ENCODE assay signal across 1 cellular context in the genomic region with DNA sequence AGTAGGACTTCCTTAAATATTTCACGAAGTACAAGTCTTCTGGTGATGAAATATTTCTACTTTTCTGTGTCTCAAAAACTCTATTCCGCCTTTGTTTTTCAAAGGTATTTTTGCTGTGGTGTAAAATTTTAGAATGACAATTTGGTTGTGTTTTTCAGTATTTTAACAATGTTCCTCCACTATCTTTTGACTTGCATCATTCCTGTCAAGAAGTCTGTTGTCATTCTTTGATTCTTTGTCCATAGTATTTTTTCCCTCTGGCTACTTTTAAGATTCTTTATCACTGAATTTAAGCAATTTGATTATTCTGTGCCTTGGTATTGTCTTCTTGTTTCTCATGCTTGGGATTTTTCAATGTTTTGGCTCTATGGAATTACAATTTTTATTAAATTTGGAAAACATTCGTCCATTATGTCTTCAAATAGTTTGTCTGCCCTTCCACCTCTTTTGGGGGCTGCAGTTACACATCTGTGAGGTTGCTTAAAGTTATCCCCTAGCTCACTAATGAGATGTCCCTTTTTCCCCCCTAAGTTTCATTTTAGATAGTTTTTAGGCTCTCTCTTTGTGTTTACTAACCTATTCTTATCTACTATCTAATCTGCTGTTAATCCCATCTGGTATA.
TF ChIP-seq lines count a peak whose summit lies in the region.

No MANE protein-coding gene starts in this region.

TF ChIP-seq in HEK293, 187 proteins besides CTCF, POLR2A, EP300 and RAD21 (continued from another document):
- TF ChIP-seq ZNF280C (tag by site-specific recombination; IDR thresholded peaks at IDR 0.05) (no peak), ZNF623 (tag by site-specific recombination; IDR thresholded peaks at IDR 0.05) (no peak)
- TF ChIP-seq, protein P1, sequence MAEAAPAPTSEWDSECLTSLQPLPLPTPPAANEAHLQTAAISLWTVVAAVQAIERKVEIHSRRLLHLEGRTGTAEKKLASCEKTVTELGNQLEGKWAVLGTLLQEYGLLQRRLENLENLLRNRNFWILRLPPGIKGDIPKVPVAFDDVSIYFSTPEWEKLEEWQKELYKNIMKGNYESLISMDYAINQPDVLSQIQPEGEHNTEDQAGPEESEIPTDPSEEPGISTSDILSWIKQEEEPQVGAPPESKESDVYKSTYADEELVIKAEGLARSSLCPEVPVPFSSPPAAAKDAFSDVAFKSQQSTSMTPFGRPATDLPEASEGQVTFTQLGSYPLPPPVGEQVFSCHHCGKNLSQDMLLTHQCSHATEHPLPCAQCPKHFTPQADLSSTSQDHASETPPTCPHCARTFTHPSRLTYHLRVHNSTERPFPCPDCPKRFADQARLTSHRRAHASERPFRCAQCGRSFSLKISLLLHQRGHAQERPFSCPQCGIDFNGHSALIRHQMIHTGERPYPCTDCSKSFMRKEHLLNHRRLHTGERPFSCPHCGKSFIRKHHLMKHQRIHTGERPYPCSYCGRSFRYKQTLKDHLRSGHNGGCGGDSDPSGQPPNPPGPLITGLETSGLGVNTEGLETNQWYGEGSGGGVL (tag by site-specific recombination; IDR thresholded peaks at IDR 0.05) = no peak
